Comparison of ENCODE assay signal across 10 cellular contexts in the genomic region with DNA sequence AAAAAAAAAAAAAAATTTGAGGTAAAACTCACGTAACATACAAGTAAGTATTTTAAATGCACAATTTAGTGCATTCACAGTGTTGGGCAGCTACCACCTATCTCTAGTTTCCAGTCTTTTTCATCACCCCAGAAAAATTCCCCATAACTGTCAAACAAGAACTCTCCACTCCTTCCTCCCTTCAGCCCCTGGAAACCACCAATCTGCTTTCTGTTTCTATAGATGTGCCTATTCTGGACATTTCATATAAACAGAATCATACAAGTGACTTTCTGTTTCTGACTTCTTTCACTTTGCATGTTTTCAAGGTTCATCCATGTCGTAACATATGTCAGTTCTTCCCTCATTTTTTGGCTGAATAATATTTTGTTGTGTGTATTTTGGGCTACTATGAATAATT. TPM values are rescaled to one million over a fixed set of nuclear protein-coding genes. Genes with fewer than 3 reads are reported as not detected.
DNase-seq lines count a peak whose midpoint lies in the region; ATAC-seq lines count a peak whose summit lies in the region.
"Had no signal": no experiment of that assay in that cellular context is flagged by ENCODE, and none has a peak within 500 bp of the region (broad histone marks: within the 10 kb centered on the region; RNA-seq: fewer than 3 reads in every experiment).

No MANE protein-coding gene starts in this region.

- no peak overlapping the region for H3K27ac Mint-ChIP-seq in immature natural killer cell

- H3K4me1 Mint-ChIP-seq in immature natural killer cell: peaks cover 15 to 32% of the 10 kb centered on the region in 2 donors

- H3K36me3 Mint-ChIP-seq in immature natural killer cell: peaks cover 3 to 19% (median 9%) of the 10 kb centered on the region in 3 donors

- peaks cover 13 to 19% (median 18%) of the 10 kb centered on the region in 3 donors for H3K27me3 Mint-ChIP-seq in immature natural killer cell (ENCODE audit: low read depth in 3 of 3)

- H3K9me3 Mint-ChIP-seq in immature natural killer cell: peaks cover 6 to 27% (median 19%) of the 10 kb centered on the region in 6 donors

- peak in 2 of 3 donors; percentile 10 to 20 for DNase-seq in immature natural killer cell
- no peak for DNase-seq in NK-92 treated with Interleukin-12 subunit alpha and Interleukin-12 subunit beta, amount 100 ng/mL, for 24 hours (lab: John Stamatoyannopoulos, UW)
- no peak for DNase-seq in midbrain (lab: John Stamatoyannopoulos, UW)
- DNase-seq in stimulated activated CD4-positive, alpha-beta T cell treated with anti-CD3 and anti-CD28 coated beads, Interleukin-4, amount 100 ng/mL, for 24 hours: no peak
- no peak for DNase-seq in NCI-H1092 (lab: John Stamatoyannopoulos, UW)
- DNase-seq: dermis blood vessel endothelial cell, SK-N-SH had no signal

- peak overlapping the region in 1 of 5 donors; percentile 51 for H3K4me3 Mint-ChIP-seq in immature natural killer cell

- peak; percentile 81 for ATAC-seq in GM18511 (IDR thresholded peaks at IDR 0.05; ENCODE audit: unreplicated experiment)
- peak; percentile 67 for ATAC-seq in GM21528 (IDR thresholded peaks at IDR 0.05; ENCODE audit: low FRiP score, unreplicated experiment)
- ATAC-seq in HG03521 (IDR thresholded peaks at IDR 0.05; ENCODE audit: unreplicated experiment): peak; percentile 46

RNA-seq across cellular contexts. Expression of gene ETS2, which starts 24.9 kb away (rescaled TPM):
- 1 to 10 TPM; 3.2 to 7.3 (median 4.2) TPM for polyA plus RNA-seq in immature natural killer cell

Comparison
In these comparisons a context has a peak if more than half of its experiments do, and no peak if none do; other contexts are left out.
1. DNase-seq: peak in immature natural killer cell (2 of 3); none in NK-92 treated with Interleukin-12 subunit alpha and Interleukin-12 subunit beta, amount 100 ng/mL, for 24 hours (single experiment), midbrain (single experiment), stimulated activated CD4-positive, alpha-beta T cell treated with anti-CD3 and anti-CD28 coated beads, Interleukin-4, amount 100 ng/mL, for 24 hours (single experiment) and NCI-H1092 (single experiment).
2. Peak in every context shown above with its lines, with median percentiles within 50 percentile points of each other: ATAC-seq.